In genomic region chr5:127568166-127568565, GRCh38 we compare ENCODE assay signal across 30 cellular contexts. TPM values are rescaled to one million over a fixed set of nuclear protein-coding genes. Genes with fewer than 3 reads are reported as not detected.
A peak's percentile ranks its signal among the peaks of the same experiment; 100 is the strongest.
DNase-seq lines count a peak whose midpoint lies in the region; ATAC-seq and TF ChIP-seq lines count a peak whose summit lies in the region.
"Had no signal": no experiment of that assay in that cellular context is flagged by ENCODE, and none has a peak within 500 bp of the region (broad histone marks: within the 10 kb centered on the region; RNA-seq: fewer than 3 reads in every experiment).

No MANE protein-coding gene starts in this region.

- no peaks in the 10 kb centered on the region for H3K9me3 ChIP-seq in CD8-positive, alpha-beta T cell (ENCODE audit: low read length)
- H3K9me3 ChIP-seq in ascending aorta = no peaks in the 10 kb centered on the region
- H3K9me3 ChIP-seq: MG63, spleen, upper lobe of left lung had no signal

- no peaks in the 10 kb centered on the region for H3K9me3 Mint-ChIP-seq in CD8-positive, alpha-beta T cell
- peaks cover 2% of the 10 kb centered on the region for H3K9me3 Mint-ChIP-seq in activated CD8-positive, alpha-beta T cell treated with anti-CD3 and anti-CD28 coated beads for 36 hours
- H3K9me3 Mint-ChIP-seq: activated naive CD8-positive, alpha-beta T cell treated with anti-CD3 and anti-CD28 coated beads, Interleukin-2, amount 50 U/mL, for 24 hours; GM23338 had no signal

- no peak for DNase-seq in CD8-positive, alpha-beta T cell
- DNase-seq in GM12864 (ENCODE audit: low read depth) (no peak), ascending aorta (ENCODE audit: low spot score in 2 of 2) (no peak), activated gamma-delta T cell (lab: John Stamatoyannopoulos, UW) (no peak)
- DNase-seq in activated CD8-positive, alpha-beta T cell treated with anti-CD3 and anti-CD28 coated beads for 36 hours = no peak
- DNase-seq: activated CD4-positive, alpha-beta T cell treated with anti-CD3 and anti-CD28 coated beads, Interleukin-2, amount 50 U/mL, for 1 hour; activated CD8-positive, alpha-beta memory T cell treated with anti-CD3 and anti-CD28 coated beads, Interleukin-2, amount 50 U/mL, for 4 hours; activated naive CD8-positive, alpha-beta T cell treated with anti-CD3 and anti-CD28 coated beads, Interleukin-2, amount 50 U/mL, for 24 hours; DMS79; dorsolateral prefrontal cortex; GDM1; left cardiac atrium; MG63; NCI-H1436 treated with DMSO at 0.1 percent for 48 hours; NCI-H2107; NCI-H446 treated with DMSO at 0.1 percent for 48 hours; NCI-H82; right cardiac atrium; spleen; stimulated activated CD4-positive, alpha-beta T cell treated with anti-CD3 and anti-CD28 coated beads, Interleukin-4, amount 100 ng/mL, for 1 hour; substantia nigra; upper lobe of left lung had no signal

- no peaks in the 10 kb centered on the region for H3K4me1 ChIP-seq in CD8-positive, alpha-beta T cell (ENCODE audit: insufficient read depth, low read length)
- no peaks in the 10 kb centered on the region for H3K4me1 ChIP-seq in ascending aorta
- H3K4me1 ChIP-seq: parathyroid adenoma had no signal

- CTCF ChIA-PET in CD8-positive, alpha-beta T cell (lab: Charles Lee) = interaction anchor here (1.0 kb wide), 1 partner anchor 632 kb away, joined by 3 read pairs; no protein-coding TSS in a partner anchor
- CTCF ChIA-PET in activated CD8-positive, alpha-beta T cell treated with anti-CD3 and anti-CD28 coated beads for 36 hours (lab: Charles Lee) = no interaction called here

- H3K4me1 Mint-ChIP-seq in CD8-positive, alpha-beta T cell (ENCODE audit: low read depth) = peaks cover 6% of the 10 kb centered on the region
- peaks cover 11% of the 10 kb centered on the region for H3K4me1 Mint-ChIP-seq in activated CD8-positive, alpha-beta T cell treated with anti-CD3 and anti-CD28 coated beads for 36 hours (ENCODE audit: low read depth)
- H3K4me1 Mint-ChIP-seq: activated naive CD8-positive, alpha-beta T cell treated with anti-CD3 and anti-CD28 coated beads, Interleukin-2, amount 50 U/mL, for 24 hours had no signal

- H3K27ac Mint-ChIP-seq in CD8-positive, alpha-beta T cell = no peak overlapping the region
- no peak overlapping the region for H3K27ac Mint-ChIP-seq in activated CD8-positive, alpha-beta T cell treated with anti-CD3 and anti-CD28 coated beads for 36 hours
- H3K27ac Mint-ChIP-seq: activated naive CD8-positive, alpha-beta T cell treated with anti-CD3 and anti-CD28 coated beads, Interleukin-2, amount 50 U/mL, for 24 hours; GM23338 had no signal

- no peak for ATAC-seq in CD8-positive, alpha-beta T cell
- ATAC-seq in HG03354 (IDR thresholded peaks at IDR 0.05; ENCODE audit: poor library complexity, severe bottlenecking, unreplicated experiment) = peak; percentile 14
- no peak for ATAC-seq in activated CD8-positive, alpha-beta T cell treated with anti-CD3 and anti-CD28 coated beads for 36 hours
- no peak for ATAC-seq in activated CD4-positive, CD25-positive, alpha-beta regulatory T cell treated with anti-CD3 and anti-CD28 coated beads, Interleukin-2, amount 50 U/mL, for 24 hours
- ATAC-seq: activated naive CD8-positive, alpha-beta T cell treated with anti-CD3 and anti-CD28 coated beads, Interleukin-2, amount 50 U/mL, for 24 hours; GM23338; left cardiac atrium; right cardiac atrium had no signal

- H3K27ac ChIP-seq in CD8-positive, alpha-beta T cell (ENCODE audit: low read depth, low read length) = no peak overlapping the region
- H3K27ac ChIP-seq in ascending aorta = no peak overlapping the region
- H3K27ac ChIP-seq: dorsolateral prefrontal cortex, hepatocyte, parathyroid adenoma, SK-N-MC, spleen, upper lobe of left lung, VCaP had no signal

- peaks cover 15% of the 10 kb centered on the region for H3K27me3 Mint-ChIP-seq in CD8-positive, alpha-beta T cell (ENCODE audit: low read depth)
- H3K27me3 Mint-ChIP-seq in activated CD8-positive, alpha-beta T cell treated with anti-CD3 and anti-CD28 coated beads for 36 hours = peaks cover 17% of the 10 kb centered on the region

- H3K4me3 Mint-ChIP-seq in CD8-positive, alpha-beta T cell = peak overlapping the region; percentile 42
- peak overlapping the region; percentile 26 for H3K4me3 Mint-ChIP-seq in activated CD8-positive, alpha-beta T cell treated with anti-CD3 and anti-CD28 coated beads for 36 hours
- H3K4me3 Mint-ChIP-seq: activated naive CD8-positive, alpha-beta T cell treated with anti-CD3 and anti-CD28 coated beads, Interleukin-2, amount 50 U/mL, for 24 hours; GM23338 had no signal

- intact Hi-C loops in CD8-positive, alpha-beta T cell (cut with DNase I, micrococcal nuclease) = loop anchor here in 1 of 2 experiments (10.0 kb wide), 2 partner anchors 1337 to 1567 kb away; no protein-coding TSS in a partner anchor
- intact Hi-C loops in activated CD8-positive, alpha-beta T cell treated with anti-CD3 and anti-CD28 coated beads for 36 hours (cut with micrococcal nuclease) = no loop called here
- intact Hi-C loops in ascending aorta (cut with DNase I) = no loop called here

- no peak overlapping the region for H3K4me3 ChIP-seq in CD8-positive, alpha-beta T cell (ENCODE audit: low read depth, low read length)
- H3K4me3 ChIP-seq in GM12864 (ENCODE audit: low read depth, low read length) (peak overlapping the region; percentile 40; the same call in 1 of the 2 replicates), ascending aorta (no peak overlapping the region)
- H3K4me3 ChIP-seq: BLaER1 treated with 17β-estradiol and CSF1 and Interleukin-3, amounts not matched to agents 10 nM and 100 nM; dorsolateral prefrontal cortex; GM23338; hepatocyte; MG63; SK-N-MC; spleen; upper lobe of left lung had no signal

- no peaks in the 10 kb centered on the region for H3K36me3 Mint-ChIP-seq in CD8-positive, alpha-beta T cell
- H3K36me3 Mint-ChIP-seq in activated CD8-positive, alpha-beta T cell treated with anti-CD3 and anti-CD28 coated beads for 36 hours (ENCODE audit: low read depth) = no peaks in the 10 kb centered on the region

- H3K27me3 ChIP-seq in CD8-positive, alpha-beta T cell (ENCODE audit: insufficient read depth, low read length) = no peaks in the 10 kb centered on the region
- no peaks in the 10 kb centered on the region for H3K27me3 ChIP-seq in ascending aorta
- H3K27me3 ChIP-seq: BLaER1 treated with 17β-estradiol and CSF1 and Interleukin-3, amounts not matched to agents 10 nM and 100 nM; hepatocyte; MG63; upper lobe of left lung had no signal

- TF ChIP-seq CTCF in CD8-positive, alpha-beta T cell (IDR thresholded peaks at IDR 0.05) = no peak
- TF ChIP-seq CTCF in GM12864 (IDR thresholded peaks at IDR 0.05; ENCODE audit: low read depth, low read length, missing control alignments) = no peak
- TF ChIP-seq CTCF in activated CD8-positive, alpha-beta T cell treated with anti-CD3 and anti-CD28 coated beads for 36 hours (IDR thresholded peaks at IDR 0.05) = no peak
- no peak for TF ChIP-seq CTCF in ascending aorta (IDR thresholded peaks at IDR 0.05)

- H3K36me3 ChIP-seq in CD8-positive, alpha-beta T cell (ENCODE audit: insufficient read depth, low read length) = no peaks in the 10 kb centered on the region
- H3K36me3 ChIP-seq in ascending aorta = no peaks in the 10 kb centered on the region
- H3K36me3 ChIP-seq: BLaER1 treated with 17β-estradiol and CSF1 and Interleukin-3, amounts not matched to agents 10 nM and 100 nM; MG63; spleen; upper lobe of left lung had no signal

- POLR2A ChIA-PET in CD8-positive, alpha-beta T cell (lab: Charles Lee) = no interaction called here
- POLR2A ChIA-PET in activated CD8-positive, alpha-beta T cell treated with anti-CD3 and anti-CD28 coated beads for 36 hours (lab: Charles Lee) = no interaction called here

RNA-seq across cellular contexts. Expression of gene PRRC1, which starts 50.7 kb away (rescaled TPM):
- 10 to 100 TPM; 30.4 to 37.3 TPM for total RNA-seq in CD8-positive, alpha-beta T cell
- total RNA-seq in activated CD8-positive, alpha-beta T cell treated with anti-CD3 and anti-CD28 coated beads for 36 hours = 10 to 100 TPM; 38.0 to 38.1 TPM
- 39.5 TPM for total RNA-seq in ascending aorta
